Comparison of ENCODE assay signal across 1 cellular context in the genomic region with DNA sequence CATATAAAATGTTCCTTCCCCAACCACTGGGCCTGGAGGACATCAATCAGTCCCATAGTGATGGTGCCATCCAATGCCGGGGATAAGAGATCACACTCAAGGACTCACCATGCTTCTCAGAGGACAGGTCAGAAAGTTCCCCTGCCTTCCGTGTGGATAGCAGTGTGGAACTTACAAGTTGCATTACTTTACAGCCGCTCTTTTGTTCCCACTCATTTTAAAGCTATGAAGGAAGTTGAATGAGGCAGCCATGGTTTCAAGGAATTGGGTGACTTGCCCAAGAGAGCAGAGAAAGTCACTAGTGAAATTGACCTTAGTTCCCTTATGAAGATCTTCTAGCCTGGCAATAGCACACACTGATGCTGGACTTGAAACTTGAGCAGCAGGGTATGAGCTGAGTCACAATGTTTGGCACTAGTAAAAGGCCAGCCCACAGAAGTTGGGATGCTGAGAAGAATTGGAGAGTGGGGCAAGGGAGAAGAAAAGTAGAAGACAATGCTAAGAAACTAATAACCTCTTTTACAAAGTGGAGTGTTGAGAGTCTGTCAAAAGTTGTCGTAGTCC.
TF ChIP-seq lines count a peak whose summit lies in the region.

No MANE protein-coding gene starts in this region.

TF ChIP-seq in H1, 55 proteins besides CTCF, POLR2A, EP300 and RAD21 (continued from another document):
- TF ChIP-seq CTBP2 (IDR thresholded peaks at IDR 0.05; ENCODE audit: borderline replicate concordance, insufficient read depth, insufficient read length, low read length): no peak
- TF ChIP-seq HDAC2 (IDR thresholded peaks at IDR 0.05; ENCODE audit: borderline replicate concordance in 1 of 2, low read depth in 2 of 2, low read length in 2 of 2): no peak
- no peak for TF ChIP-seq POU5F1 (IDR thresholded peaks at IDR 0.05; ENCODE audit: low read depth, low read length)
- no peak for TF ChIP-seq KDM5A (IDR thresholded peaks at IDR 0.05; ENCODE audit: low read length)
- TF ChIP-seq CBX8 (IDR thresholded peaks at IDR 0.05; ENCODE audit: borderline replicate concordance, low read depth, low read length): no peak
- no peak for TF ChIP-seq CBX5 (IDR thresholded peaks at IDR 0.05; ENCODE audit: low read depth, low read length)
- no peak for TF ChIP-seq TEAD4 (IDR thresholded peaks at IDR 0.05; ENCODE audit: low read depth, low read length)
- no peak for TF ChIP-seq KDM4A (IDR thresholded peaks at IDR 0.05; ENCODE audit: low read depth, low read length, severe bottlenecking)
- no peak for TF ChIP-seq EZH2 (IDR thresholded peaks at IDR 0.05; ENCODE audit: low read depth, low read length, severe bottlenecking)
- TF ChIP-seq BRCA1 (IDR thresholded peaks at IDR 0.05; ENCODE audit: low read depth, low read length): no peak
- TF ChIP-seq CREB1 (IDR thresholded peaks at IDR 0.05): no peak
TF ChIP-seq in H1: peak in this region for 0.
